8 cellular contexts compared by ENCODE assay signal in the genomic region with DNA sequence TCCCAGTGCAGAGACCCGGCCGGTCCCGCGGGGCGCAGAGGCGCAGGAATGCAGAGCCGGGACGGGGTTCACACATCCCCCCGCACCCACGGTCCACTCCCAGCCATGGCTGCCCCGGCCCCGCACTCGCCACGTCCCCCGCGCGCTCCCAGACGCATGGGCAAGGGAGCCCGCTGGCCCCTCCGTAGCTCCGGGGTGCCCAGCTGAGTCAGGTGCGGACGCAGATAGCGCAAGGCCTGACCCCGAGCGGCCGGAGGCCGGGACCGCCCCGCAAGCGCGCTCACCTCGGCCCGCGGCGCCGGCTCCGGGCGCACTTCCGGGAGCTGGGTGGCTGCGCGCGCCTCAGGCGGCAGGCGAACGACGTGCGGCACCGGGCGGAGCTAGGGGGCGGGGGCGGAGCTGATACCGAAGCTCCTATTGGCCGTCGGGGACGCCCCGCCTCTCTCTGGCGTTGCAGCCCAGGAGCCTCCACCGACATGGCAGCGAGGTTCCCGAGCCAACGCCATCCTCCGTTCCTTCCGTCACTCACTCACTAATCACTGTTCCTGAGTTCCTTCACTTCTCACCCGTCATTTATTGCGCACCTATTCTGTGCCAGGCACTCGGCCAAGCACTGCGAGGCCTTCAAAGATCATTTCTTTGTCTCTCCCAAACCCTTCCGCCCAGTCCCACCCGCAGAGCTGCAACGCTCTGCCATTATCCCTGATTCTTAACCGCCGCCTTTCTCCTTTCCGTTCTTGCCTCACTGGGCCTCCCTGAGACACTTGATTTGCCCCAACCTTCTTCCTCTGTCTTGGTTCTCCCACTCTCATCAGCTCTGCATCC. TPM values are rescaled to one million over a fixed set of nuclear protein-coding genes. Genes with fewer than 3 reads are reported as not detected.
A peak's percentile ranks its signal among the peaks of the same experiment; 100 is the strongest.
DNase-seq lines count a peak whose midpoint lies in the region; FAIRE-seq and TF ChIP-seq lines count a peak whose summit lies in the region.

TSS of gene ZNF18 (minus strand) at position 329 of the 825 bp plus-strand sequence. CDS start 4,646 bp downstream, outside the sequence.

- peak within 1 kb of the TSS; percentile 87 for H3K9ac ChIP-seq in MM.1S (ENCODE audit: low read length)

- H3K9me2 ChIP-seq in MM.1S (replicated peaks; ENCODE audit: insufficient read depth, low read length) = no peaks in the 10 kb centered on the region

- H3F3A ChIP-seq in MM.1S (ENCODE audit: insufficient read depth, low read length) = peaks cover 9% of the 10 kb centered on the region

- DNase-seq in GDM1 (lab: John Stamatoyannopoulos, UW) (peak; percentile 95), HCEC 1CT (peak; percentile 95), MM.1S (peak; percentile 97), SIG-M5 treated with dmso at 0.1 percent for 504 hours (lab: John Stamatoyannopoulos, UW; ENCODE audit: unreplicated experiment) (peak; percentile 90), frontal cortex (ENCODE audit: low spot score in 2 of 2) (peak; percentile 91 to 96), non-pigmented ciliary epithelial cell (ENCODE audit: low read depth) (peak; percentile 54), substantia nigra (lab: John Stamatoyannopoulos, UW) (peak; percentile 68 to 98 (median 91))
- peak; percentile 81 to 96 (median 90) for DNase-seq in activated naive CD4-positive, alpha-beta T cell (lab: John Stamatoyannopoulos, UW)

- H3K4me1 ChIP-seq in MM.1S (ENCODE audit: low read length) = no peaks in the 10 kb centered on the region

- H3K27ac ChIP-seq in MM.1S (ENCODE audit: low read length) (peak within 1 kb of the TSS; percentile 80; the same call in 1 of the 2 replicates), substantia nigra (ENCODE audit: low read depth, low read length, poor library complexity, severe bottlenecking) (peak within 1 kb of the TSS; percentile 94)

- FAIRE-seq in frontal cortex (lab: Jason Lieb, UNC) = no peak

- H3K36me3 ChIP-seq in MM.1S (replicated peaks; ENCODE audit: insufficient read depth, low read length) = no peaks in the 10 kb centered on the region

- no peak for TF ChIP-seq CTCF in MM.1S (IDR thresholded peaks at IDR 0.05; ENCODE audit: low read length)

- H2AFZ ChIP-seq in MM.1S (ENCODE audit: low read length) = peak within 1 kb of the TSS; percentile 100

- no peaks in the 10 kb centered on the region for H3K9me3 ChIP-seq in MM.1S (replicated peaks; ENCODE audit: insufficient read depth, low read length)

- no peaks in the 10 kb centered on the region for H4K20me1 ChIP-seq in MM.1S (ENCODE audit: insufficient read depth, low read length)

- peak within 1 kb of the TSS; percentile 85 for H3K4me2 ChIP-seq in MM.1S (ENCODE audit: low read depth, low read length)

- peak within 1 kb of the TSS; percentile 86 for H3K4me3 ChIP-seq in MM.1S (ENCODE audit: low read length)

- H3K79me2 ChIP-seq in MM.1S (ENCODE audit: low read length) = no peaks in the 10 kb centered on the region

- H3K27me3 ChIP-seq in MM.1S (replicated peaks; ENCODE audit: insufficient read depth, low read length) = no peaks in the 10 kb centered on the region

RNA-seq across cellular contexts. Expression of gene ZNF18, which starts in this region (rescaled TPM):
- 22.8 TPM for total RNA-seq in frontal cortex

Comparison
In these comparisons a context has a peak if more than half of its experiments do, and no peak if none do; other contexts are left out.
1. Peak in every context shown above with its lines: DNase-seq, H3K4me3 ChIP-seq and H3K27ac ChIP-seq.